7 cellular contexts compared by ENCODE assay signal in genomic region chr19:29843180-29844051, GRCh38. TPM values are rescaled to one million over a fixed set of nuclear protein-coding genes. Genes with fewer than 3 reads are reported as not detected.
DNase-seq lines count a peak whose midpoint lies in the region; FAIRE-seq and TF ChIP-seq lines count a peak whose summit lies in the region.

No MANE protein-coding gene starts in this region.

- H3K9me3 Mint-ChIP-seq in glutamatergic neuron (ENCODE audit: unreplicated experiment), result peaks cover 9% of the 10 kb centered on the region
- H3K9me3 Mint-ChIP-seq in progenitor cell of endocrine pancreas (ENCODE audit: low read depth), result no peaks in the 10 kb centered on the region

- peak overlapping the region; percentile 80 for H3K4me3 Mint-ChIP-seq in glutamatergic neuron (ENCODE audit: unreplicated experiment)
- H3K4me3 Mint-ChIP-seq in progenitor cell of endocrine pancreas (ENCODE audit: low read depth), result peak overlapping the region; percentile 67

- no peak for TF ChIP-seq CTCF in WI38 (IDR thresholded peaks at IDR 0.05; ENCODE audit: low read depth, low read length)
- no peak for TF ChIP-seq CTCF in glutamatergic neuron (IDR thresholded peaks at IDR 0.05; ENCODE audit: partially characterized antibody, unreplicated experiment)
- TF ChIP-seq CTCF in progenitor cell of endocrine pancreas (IDR thresholded peaks at IDR 0.05; ENCODE audit: unreplicated experiment), result no peak

- H3K36me3 Mint-ChIP-seq in glutamatergic neuron (ENCODE audit: unreplicated experiment) (no peaks in the 10 kb centered on the region), progenitor cell of endocrine pancreas (ENCODE audit: insufficient read depth) (no peaks in the 10 kb centered on the region)

- H3K4me1 Mint-ChIP-seq in glutamatergic neuron (ENCODE audit: low read depth, unreplicated experiment) (peaks cover 11% of the 10 kb centered on the region), progenitor cell of endocrine pancreas (ENCODE audit: low read depth) (peaks cover 9% of the 10 kb centered on the region)

- CTCF ChIA-PET in HEK293T (lab: Yijun Ruan, JAX), result no interaction called here

- POLR2A ChIA-PET in HEK293T (lab: Yijun Ruan, JAX), result no interaction called here

- peaks cover 4% of the 10 kb centered on the region for H3K27me3 Mint-ChIP-seq in glutamatergic neuron (ENCODE audit: unreplicated experiment)
- H3K27me3 Mint-ChIP-seq in progenitor cell of endocrine pancreas, result peaks cover 31% of the 10 kb centered on the region

- peak overlapping the region; percentile 10; the same call in 1 of the 2 replicates for H3K4me3 ChIP-seq in WI38 (ENCODE audit: low read depth, low read length)

- FAIRE-seq in RCC 7860 (lab: Jason Lieb, UNC), result no peak

- H3K27ac Mint-ChIP-seq in glutamatergic neuron (ENCODE audit: unreplicated experiment) (no peak overlapping the region), progenitor cell of endocrine pancreas (no peak overlapping the region)

- DNase-seq in HK-2 (ENCODE audit: unreplicated experiment) (peak; percentile 35), glutamatergic neuron (peak; percentile 31), progenitor cell of endocrine pancreas (ENCODE audit: low spot score, unreplicated experiment) (no peak), RCC 7860 (ENCODE audit: low spot score) (no peak), HEK293T (ENCODE audit: extremely low spot score) (no peak), SK-N-DZ (ENCODE audit: low spot score) (no peak)

TF ChIP-seq in HEK293T, 16 proteins besides CTCF, POLR2A, EP300 and RAD21:
- TF ChIP-seq L3MBTL2 (conservative IDR thresholded peaks at IDR 0.05) (no peak), TARDBP (IDR thresholded peaks at IDR 0.05) (no peak), PKNOX1 (IDR thresholded peaks at IDR 0.05) (no peak), ELF4 (IDR thresholded peaks at IDR 0.05) (no peak), HDGF (IDR thresholded peaks at IDR 0.05; ENCODE audit: borderline replicate concordance) (no peak), FOXA1 (IDR thresholded peaks at IDR 0.05) (no peak), NFRKB (IDR thresholded peaks at IDR 0.05) (no peak), ZNF384 (IDR thresholded peaks at IDR 0.05) (no peak), SUZ12 (IDR thresholded peaks at IDR 0.05) (no peak), ARNT (IDR thresholded peaks at IDR 0.05) (no peak), SP1 (IDR thresholded peaks at IDR 0.05) (no peak), CTBP1 (IDR thresholded peaks at IDR 0.05; ENCODE audit: borderline replicate concordance) (no peak), FOXM1 (IDR thresholded peaks at IDR 0.05; ENCODE audit: borderline replicate concordance) (no peak), BHLHE40 (IDR thresholded peaks at IDR 0.05; ENCODE audit: borderline replicate concordance) (no peak), LEF1 (IDR thresholded peaks at IDR 0.05; ENCODE audit: borderline replicate concordance) (no peak)

RNA-seq across cellular contexts. Expression of gene CCNE1, which starts 31.6 kb away (rescaled TPM):
- 6.4 TPM for total RNA-seq in glutamatergic neuron (ENCODE audit: unreplicated experiment)
- 16.5 and 18.4 TPM in 2 replicates for total RNA-seq in progenitor cell of endocrine pancreas
- polyA plus RNA-seq in SK-N-DZ (2014; cell fraction: cytosol; rRNA removed), result 26.2 and 28.0 TPM in 2 replicates
- polyA plus RNA-seq in SK-N-DZ (2014; cell fraction: nucleus; rRNA removed), result 48.9 and 64.6 TPM in 2 replicates

Comparison
In these comparisons a context has a peak if more than half of its experiments do, and no peak if none do; other contexts are left out.
1. DNase-seq: peak in HK-2 (single experiment) and glutamatergic neuron (single experiment); none in progenitor cell of endocrine pancreas (single experiment), RCC 7860 (single experiment), HEK293T (single experiment) and SK-N-DZ (single experiment).